Comparison of ENCODE assay signal across 8 cellular contexts in the genomic region with DNA sequence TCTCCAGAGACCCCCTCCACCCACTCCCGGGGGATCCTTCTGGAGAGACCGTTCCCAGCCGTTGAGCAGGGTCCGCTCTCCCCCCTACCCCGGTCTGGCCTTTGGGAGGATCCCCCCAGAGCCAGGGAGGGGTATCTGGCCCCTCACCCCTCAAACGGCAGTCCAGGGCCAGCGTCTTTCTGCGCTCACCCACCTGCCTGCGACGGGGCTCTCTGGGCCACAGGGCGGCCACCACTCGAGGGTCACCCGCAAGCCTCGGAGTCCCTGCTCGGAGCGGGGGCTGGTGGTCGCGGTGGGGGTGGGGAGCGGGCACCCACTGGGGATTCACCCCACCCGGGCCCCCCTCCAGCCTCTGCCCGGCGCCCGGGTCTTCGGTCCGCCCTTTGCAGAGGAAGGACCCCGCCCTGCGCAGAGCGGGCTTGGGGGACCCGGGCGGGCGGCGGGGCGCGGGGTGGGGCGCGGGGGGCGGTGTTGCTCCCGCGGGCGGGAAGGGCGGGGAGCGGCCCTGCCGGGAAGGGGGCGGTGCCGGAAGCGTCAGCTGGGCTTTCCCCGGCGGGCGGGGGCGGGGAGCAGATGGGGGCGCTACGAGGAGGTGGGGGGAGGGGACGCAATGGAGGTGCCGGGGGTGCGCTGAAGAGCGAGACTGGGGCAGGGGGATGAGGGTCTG.
DNase-seq lines count a peak whose midpoint lies in the region; ATAC-seq and TF ChIP-seq lines count a peak whose summit lies in the region.

No MANE protein-coding gene starts in this region.

- no peak overlapping the region; the same call in 1 of the 2 replicates for H3K9ac ChIP-seq in iPS-20b (ENCODE audit: low read depth, low read length)

- no peak for TF ChIP-seq CTCF in astrocyte of the cerebellum (IDR thresholded peaks at IDR 0.05; ENCODE audit: low read depth, low read length, missing control alignments)

- no peak for ATAC-seq in HG03354 (IDR thresholded peaks at IDR 0.05; ENCODE audit: poor library complexity, severe bottlenecking, unreplicated experiment)

- DNase-seq in SIG-M5 treated with dmso at 0.1 percent for 504 hours (lab: John Stamatoyannopoulos, UW; ENCODE audit: unreplicated experiment) (peak; percentile 12), SIG-M5 (lab: John Stamatoyannopoulos, UW) (no peak), T-helper 22 cell (ENCODE audit: low read depth) (peak; percentile 80), astrocyte of the cerebellum (ENCODE audit: low read depth) (no peak), NCI-H2107 (lab: John Stamatoyannopoulos, UW) (no peak)
- peak; percentile 93 to 95 for DNase-seq in stimulated activated CD4-positive, alpha-beta T cell treated with anti-CD3 and anti-CD28 coated beads, Interleukin-1b, Interleukin-23, amount 100 ng/mL, for 4 hours (ENCODE audit: low read depth in 2 of 2)

- no peaks in the 10 kb centered on the region for H3K36me3 ChIP-seq in iPS-20b (ENCODE audit: insufficient read depth, low read depth, low read length)

- in situ Hi-C loops in astrocyte of the cerebellum (cut with HindIII; ENCODE audit: low sequenced_read_pairs), result loop anchor here (10.0 kb wide), 1 partner anchor 80 kb away; the partner anchor contains the start of gene IL17REL

- H3K27me3 ChIP-seq in iPS-20b (ENCODE audit: insufficient read depth, low read length), result peaks cover 14% of the 10 kb centered on the region

- H3K27ac ChIP-seq in iPS-20b (ENCODE audit: low read length), result no peak overlapping the region

- peak overlapping the region; percentile 37 for H3K4me3 ChIP-seq in astrocyte of the cerebellum (ENCODE audit: low read depth, low read length)
- H3K4me3 ChIP-seq in iPS-20b (ENCODE audit: low read length), result peak overlapping the region; percentile 50; the same call in 1 of the 2 replicates

- H3K9me3 ChIP-seq in iPS-20b (ENCODE audit: insufficient read depth, low read depth, low read length), result no peaks in the 10 kb centered on the region

- H3K4me1 ChIP-seq in iPS-20b (ENCODE audit: insufficient read depth, low read length), result no peaks in the 10 kb centered on the region

Comparison
In these comparisons a context has a peak if more than half of its experiments do, and no peak if none do; other contexts are left out.
1. DNase-seq: peak in SIG-M5 treated with dmso at 0.1 percent for 504 hours (single experiment), T-helper 22 cell (single experiment) and stimulated activated CD4-positive, alpha-beta T cell treated with anti-CD3 and anti-CD28 coated beads, Interleukin-1b, Interleukin-23, amount 100 ng/mL, for 4 hours (2 of 2); none in SIG-M5 (single experiment), astrocyte of the cerebellum (single experiment) and NCI-H2107 (single experiment).